ENCODE assay signal across 18 cellular contexts in the genomic region with DNA sequence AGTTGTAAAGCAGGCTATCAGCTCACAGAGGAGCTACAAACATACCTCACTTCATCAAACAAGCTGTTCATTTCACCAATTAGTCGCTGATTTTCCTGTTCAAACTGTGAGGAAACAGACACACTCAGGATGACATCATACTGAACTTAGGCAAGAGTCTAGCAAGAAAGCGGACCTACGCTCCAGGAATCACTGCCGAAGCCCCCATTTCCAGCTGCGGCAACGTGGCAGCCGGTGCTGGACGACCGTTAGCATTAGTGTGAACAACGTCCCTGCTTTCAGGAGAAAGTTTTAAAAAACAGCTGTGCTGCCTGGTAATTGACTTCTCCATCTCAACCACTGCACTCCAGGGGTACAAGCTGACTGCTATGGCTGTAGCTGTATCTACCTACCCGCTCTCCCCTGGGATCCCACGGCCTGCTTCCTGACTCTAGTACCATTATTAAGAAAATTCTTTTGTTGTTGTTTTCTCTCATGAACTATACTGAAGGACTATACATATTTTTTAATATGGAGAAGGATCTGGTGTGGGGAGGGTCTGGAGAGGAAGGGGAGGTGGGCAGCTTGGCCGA. TPM values are rescaled to one million over a fixed set of nuclear protein-coding genes. Genes with fewer than 3 reads are reported as not detected.
"Had no signal": no experiment of that assay in that cellular context is flagged by ENCODE, and none has a peak within 500 bp of the region (broad histone marks: within the 10 kb centered on the region; RNA-seq: fewer than 3 reads in every experiment).

No MANE protein-coding gene starts in this region.

- H3K4me3 Mint-ChIP-seq: activated CD8-positive, alpha-beta T cell treated with anti-CD3 and anti-CD28 coated beads for 36 hours; activated naive CD4-positive, alpha-beta T cell treated with anti-CD3 and anti-CD28 coated beads, Interleukin-2, amount 50 U/mL, for 24 hours; effector memory CD8-positive, alpha-beta T cell; natural killer cell; stimulated activated naive CD8-positive, alpha-beta T cell treated with anti-CD3 and anti-CD28 coated beads, Interleukin-15, Interleukin-2, amounts not matched to agents 100 ng/mL and 50 ng/mL, for 24 hours had no signal

- FAIRE-seq: pancreas had no signal

- H3K27me3 Mint-ChIP-seq: activated CD8-positive, alpha-beta T cell treated with anti-CD3 and anti-CD28 coated beads for 36 hours; activated naive CD4-positive, alpha-beta T cell treated with anti-CD3 and anti-CD28 coated beads, Interleukin-2, amount 50 U/mL, for 24 hours; effector memory CD8-positive, alpha-beta T cell; stimulated activated naive CD8-positive, alpha-beta T cell treated with anti-CD3 and anti-CD28 coated beads, Interleukin-15, Interleukin-2, amounts not matched to agents 100 ng/mL and 50 ng/mL, for 24 hours had no signal

- H3K79me2 ChIP-seq: hepatocyte had no signal

- H3K4me2 ChIP-seq: hepatocyte had no signal

- H3K4me3 ChIP-seq: adrenal gland, hepatocyte, pancreas, upper lobe of left lung had no signal

- H3K9me3 Mint-ChIP-seq: activated CD8-positive, alpha-beta T cell treated with anti-CD3 and anti-CD28 coated beads for 36 hours; activated naive CD4-positive, alpha-beta T cell treated with anti-CD3 and anti-CD28 coated beads, Interleukin-2, amount 50 U/mL, for 24 hours; effector memory CD8-positive, alpha-beta T cell; natural killer cell; stimulated activated naive CD8-positive, alpha-beta T cell treated with anti-CD3 and anti-CD28 coated beads, Interleukin-15, Interleukin-2, amounts not matched to agents 100 ng/mL and 50 ng/mL, for 24 hours had no signal

- H3K27me3 ChIP-seq: adrenal gland, foreskin keratinocyte, hepatocyte, pancreas, upper lobe of left lung had no signal

- H3K27ac Mint-ChIP-seq: activated CD8-positive, alpha-beta T cell treated with anti-CD3 and anti-CD28 coated beads for 36 hours; activated naive CD4-positive, alpha-beta T cell treated with anti-CD3 and anti-CD28 coated beads, Interleukin-2, amount 50 U/mL, for 24 hours; natural killer cell; stimulated activated naive CD8-positive, alpha-beta T cell treated with anti-CD3 and anti-CD28 coated beads, Interleukin-15, Interleukin-2, amounts not matched to agents 100 ng/mL and 50 ng/mL, for 24 hours had no signal

- H3K9me3 ChIP-seq: adrenal gland, pancreas, upper lobe of left lung had no signal

- H3K4me1 Mint-ChIP-seq: activated naive CD4-positive, alpha-beta T cell treated with anti-CD3 and anti-CD28 coated beads, Interleukin-2, amount 50 U/mL, for 24 hours had no signal

- H3K27ac ChIP-seq: adrenal gland, epithelial cell of prostate, foreskin keratinocyte, hepatocyte, pancreas, upper lobe of left lung had no signal

- H2AFZ ChIP-seq: hepatocyte had no signal

- H3K4me1 ChIP-seq: pancreas, upper lobe of left lung had no signal

- ATAC-seq: activated CD8-positive, alpha-beta T cell treated with anti-CD3 and anti-CD28 coated beads for 36 hours; effector memory CD8-positive, alpha-beta T cell; foreskin keratinocyte; natural killer cell; pancreas had no signal

- DNase-seq: activated CD4-positive, alpha-beta T cell treated with anti-CD3 and anti-CD28 coated beads for 48 hours; activated CD4-positive, CD25-positive, alpha-beta regulatory T cell; activated CD8-positive, alpha-beta memory T cell treated with anti-CD3 and anti-CD28 coated beads, Interleukin-2, amount 50 U/mL, for 48 hours; activated CD8-positive, alpha-beta T cell treated with anti-CD3 and anti-CD28 coated beads for 36 hours; dermis blood vessel endothelial cell; effector memory CD8-positive, alpha-beta T cell; foreskin keratinocyte; left cardiac atrium; mesenchymal stem cell; natural killer cell; pancreas; stimulated activated CD4-positive, alpha-beta T cell treated with anti-CD3 and anti-CD28 coated beads, Interleukin-1b, Interleukin-23, amount 100 ng/mL, for 48 hours; upper lobe of left lung had no signal

RNA-seq across cellular contexts. Expression of gene NSG1, which starts 38.3 kb away (rescaled TPM):
- total RNA-seq: dermis blood vessel endothelial cell had no signal
